Comparison of ENCODE assay signal across 15 cellular contexts in the genomic region with DNA sequence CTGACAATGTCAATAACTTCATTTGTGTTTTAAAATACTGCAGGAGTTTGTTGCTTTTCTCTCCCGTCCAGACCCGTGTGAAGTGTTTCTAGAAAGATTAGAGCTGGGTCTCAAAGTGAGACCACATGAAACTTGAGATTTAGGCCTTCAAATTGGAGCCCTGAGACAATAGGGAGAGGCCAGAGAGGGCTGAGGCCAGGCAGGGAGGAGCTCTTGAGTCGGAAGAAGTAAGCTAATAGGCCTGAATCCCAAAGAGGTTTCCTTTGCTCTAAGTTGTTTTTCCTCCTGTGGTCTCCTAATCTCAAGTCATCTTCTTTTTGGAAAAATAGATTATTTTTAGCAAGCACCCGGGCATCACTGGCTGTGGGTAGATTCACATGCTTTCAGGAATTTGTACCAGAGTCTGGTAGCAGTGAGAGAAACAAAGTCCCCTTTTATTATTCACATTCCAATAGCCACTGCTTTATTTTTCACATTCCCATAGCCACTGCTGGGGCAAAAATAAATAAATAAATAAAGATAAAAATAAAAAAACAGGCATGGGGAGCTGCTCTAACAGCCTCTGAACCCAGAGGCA. TPM values are rescaled to one million over a fixed set of nuclear protein-coding genes. Genes with fewer than 3 reads are reported as not detected.
DNase-seq lines count a peak whose midpoint lies in the region; ATAC-seq and TF ChIP-seq lines count a peak whose summit lies in the region.
"Had no signal": no experiment of that assay in that cellular context is flagged by ENCODE, and none has a peak within 500 bp of the region (broad histone marks: within the 10 kb centered on the region; RNA-seq: fewer than 3 reads in every experiment).

No MANE protein-coding gene starts in this region.

- H3K36me3 ChIP-seq in BLaER1 (no peaks in the 10 kb centered on the region), GM23338 (ENCODE audit: insufficient read depth) (no peaks in the 10 kb centered on the region), SJCRH30 (no peaks in the 10 kb centered on the region)
- H3K36me3 ChIP-seq: SJSA1 had no signal

- H3K36me3 Mint-ChIP-seq in GM23338 (ENCODE audit: low read depth) (no peaks in the 10 kb centered on the region), naive B cell (no peaks in the 10 kb centered on the region), progenitor cell of endocrine pancreas (ENCODE audit: insufficient read depth) (no peaks in the 10 kb centered on the region)
- H3K36me3 Mint-ChIP-seq in activated T-helper 2 cell treated with anti-CD3 and anti-CD28 coated beads, Interferon-gamma antibody, Interleukin-2, Interleukin-4, amounts not matched to agents 10 μg/mL and 5 μg/mL and 100 μg/mL, durations not matched to agents 14 hours and 24 hours and 36 hours (ENCODE audit: low read depth) = no peaks in the 10 kb centered on the region

- ATAC-seq in GM23338 (no peak), naive B cell (ENCODE audit: low read depth in 2 of 2) (no peak)
- ATAC-seq: foreskin keratinocyte had no signal

- H3F3A ChIP-seq in GM23338 (replicated peaks; ENCODE audit: low read depth) = no peaks in the 10 kb centered on the region

- no peak overlapping the region for H3K4me3 ChIP-seq in BLaER1
- H3K4me3 ChIP-seq in GM23338 = no peak overlapping the region
- H3K4me3 ChIP-seq in SJCRH30 = no peak overlapping the region
- H3K4me3 ChIP-seq: SJSA1 had no signal

- H2AFZ ChIP-seq in GM23338 = peak overlapping the region; percentile 94

- peaks cover 76% of the 10 kb centered on the region for H3K4me1 ChIP-seq in BLaER1
- H3K4me1 ChIP-seq in GM23338 (ENCODE audit: insufficient read depth) = peaks cover 11% of the 10 kb centered on the region
- no peaks in the 10 kb centered on the region for H3K4me1 ChIP-seq in SJCRH30
- H3K4me1 ChIP-seq: foreskin keratinocyte, SJSA1 had no signal

- H3K9me3 ChIP-seq in BLaER1 (no peaks in the 10 kb centered on the region), SJCRH30 (replicated peaks) (no peaks in the 10 kb centered on the region)
- H3K9me3 ChIP-seq: SJSA1 had no signal

- H3K27ac ChIP-seq in BLaER1 = peak overlapping the region; percentile 95
- H3K27ac ChIP-seq in GM23338 (ENCODE audit: low read depth) = no peak overlapping the region
- H3K27ac ChIP-seq in SJCRH30 = no peak overlapping the region
- H3K27ac ChIP-seq: foreskin keratinocyte, SJSA1 had no signal

- DNase-seq in GM23338 (ENCODE audit: low spot score) = no peak
- no peak for DNase-seq in activated T-helper 2 cell treated with anti-CD3 and anti-CD28 coated beads, Interferon-gamma antibody, Interleukin-2, Interleukin-4, amounts not matched to agents 10 μg/mL and 5 μg/mL and 100 μg/mL, durations not matched to agents 14 hours and 24 hours and 36 hours (ENCODE audit: low spot score)
- DNase-seq in naive B cell = no peak
- no peak for DNase-seq in 8988T
- DNase-seq in AML-193 (lab: John Stamatoyannopoulos, UW) = no peak
- DNase-seq in progenitor cell of endocrine pancreas (ENCODE audit: low spot score, unreplicated experiment) = no peak
- DNase-seq in SJCRH30 = no peak
- DNase-seq: foreskin keratinocyte, NCI-H146, NCI-H526 had no signal

- H3K4me3 Mint-ChIP-seq in GM23338 (no peak overlapping the region), naive B cell (peak overlapping the region in 4 of 8 donors; percentile 28 to 69 (median 51)), progenitor cell of endocrine pancreas (ENCODE audit: low read depth) (no peak overlapping the region)
- H3K4me3 Mint-ChIP-seq in activated T-helper 2 cell treated with anti-CD3 and anti-CD28 coated beads, Interferon-gamma antibody, Interleukin-2, Interleukin-4, amounts not matched to agents 10 μg/mL and 5 μg/mL and 100 μg/mL, durations not matched to agents 14 hours and 24 hours and 36 hours (ENCODE audit: low read depth) = no peak overlapping the region

- H3K9me2 ChIP-seq in GM23338 (ENCODE audit: insufficient read depth) = no peaks in the 10 kb centered on the region

- H4K20me1 ChIP-seq in BLaER1 (no peaks in the 10 kb centered on the region), GM23338 (replicated peaks; ENCODE audit: insufficient read depth) (no peaks in the 10 kb centered on the region)

- peak overlapping the region; percentile 74 for H3K4me2 ChIP-seq in BLaER1
- H3K4me2 ChIP-seq in GM23338 = no peak overlapping the region

- no peaks in the 10 kb centered on the region for H3K79me2 ChIP-seq in GM23338 (replicated peaks; ENCODE audit: insufficient read depth)

- H3K27ac Mint-ChIP-seq in GM23338 (no peak overlapping the region), naive B cell (peak overlapping the region; percentile 72 to 97 (median 90)), progenitor cell of endocrine pancreas (no peak overlapping the region)
- peak overlapping the region; percentile 78 for H3K27ac Mint-ChIP-seq in activated T-helper 2 cell treated with anti-CD3 and anti-CD28 coated beads, Interferon-gamma antibody, Interleukin-2, Interleukin-4, amounts not matched to agents 10 μg/mL and 5 μg/mL and 100 μg/mL, durations not matched to agents 14 hours and 24 hours and 36 hours

- intact Hi-C loops in activated T-helper 2 cell treated with anti-CD3 and anti-CD28 coated beads, Interferon-gamma antibody, Interleukin-2, Interleukin-4, amounts not matched to agents 10 μg/mL and 5 μg/mL and 100 μg/mL, durations not matched to agents 14 hours and 24 hours and 36 hours (cut with micrococcal nuclease) = loop anchor here (1.0 to 10.0 kb wide), 4 partner anchors 36 to 258 kb away; partner anchors contain the start of genes ITLN1, ITLN2 and KLHDC9

- H3K27me3 Mint-ChIP-seq in GM23338 (ENCODE audit: insufficient read depth, low read depth, poor library complexity) (peaks cover 3% of the 10 kb centered on the region), naive B cell (no peaks in the 10 kb centered on the region), progenitor cell of endocrine pancreas (no peaks in the 10 kb centered on the region)
- no peaks in the 10 kb centered on the region for H3K27me3 Mint-ChIP-seq in activated T-helper 2 cell treated with anti-CD3 and anti-CD28 coated beads, Interferon-gamma antibody, Interleukin-2, Interleukin-4, amounts not matched to agents 10 μg/mL and 5 μg/mL and 100 μg/mL, durations not matched to agents 14 hours and 24 hours and 36 hours (ENCODE audit: low read depth)

- peaks cover 15% of the 10 kb centered on the region for H3K4me1 Mint-ChIP-seq in GM23338
- peaks cover 48% of the 10 kb centered on the region for H3K4me1 Mint-ChIP-seq in activated T-helper 2 cell treated with anti-CD3 and anti-CD28 coated beads, Interferon-gamma antibody, Interleukin-2, Interleukin-4, amounts not matched to agents 10 μg/mL and 5 μg/mL and 100 μg/mL, durations not matched to agents 14 hours and 24 hours and 36 hours (ENCODE audit: low read depth)
- peaks cover 34 to 43% (median 41%) of the 10 kb centered on the region in 3 donors for H3K4me1 Mint-ChIP-seq in naive B cell
- H3K4me1 Mint-ChIP-seq in progenitor cell of endocrine pancreas (ENCODE audit: low read depth) = peaks cover 3% of the 10 kb centered on the region

- peak overlapping the region; percentile 77 for H3K9ac ChIP-seq in BLaER1

- no peak for TF ChIP-seq CTCF in GM23338 (conservative IDR thresholded peaks at IDR 0.05; ENCODE audit: low read depth in 2 of 2)
- no peak for TF ChIP-seq CTCF in progenitor cell of endocrine pancreas (IDR thresholded peaks at IDR 0.05; ENCODE audit: unreplicated experiment)

- H3K9me3 Mint-ChIP-seq in GM23338 (no peaks in the 10 kb centered on the region), naive B cell (no peaks in the 10 kb centered on the region), progenitor cell of endocrine pancreas (ENCODE audit: low read depth) (no peaks in the 10 kb centered on the region)
- H3K9me3 Mint-ChIP-seq in activated T-helper 2 cell treated with anti-CD3 and anti-CD28 coated beads, Interferon-gamma antibody, Interleukin-2, Interleukin-4, amounts not matched to agents 10 μg/mL and 5 μg/mL and 100 μg/mL, durations not matched to agents 14 hours and 24 hours and 36 hours = no peaks in the 10 kb centered on the region

- no peaks in the 10 kb centered on the region for H3K27me3 ChIP-seq in BLaER1
- no peaks in the 10 kb centered on the region for H3K27me3 ChIP-seq in GM23338 (ENCODE audit: insufficient read depth)
- H3K27me3 ChIP-seq in SJCRH30 = no peaks in the 10 kb centered on the region

RNA-seq across cellular contexts. Expression of gene CD244, which starts 25.6 kb away (rescaled TPM):
- not detected in 2 replicates for total RNA-seq in GM23338 (2014; rRNA removed; shearing (Covaris generic))
- polyA plus RNA-seq in GM23338 (2016; fragmentation: Nextera tagmentation; extraction: Ambion mirVana) = not detected in 2 replicates
- 0.21 and 0.32 TPM in 2 replicates for total RNA-seq in activated T-helper 2 cell treated with anti-CD3 and anti-CD28 coated beads, Interferon-gamma antibody, Interleukin-2, Interleukin-4, amounts not matched to agents 10 μg/mL and 5 μg/mL and 100 μg/mL, durations not matched to agents 14 hours and 24 hours and 36 hours
- under 1 TPM in 5 of 6 donors, not detected in 1; 0.32 to 0.97 (median 0.71) TPM for polyA plus RNA-seq in naive B cell (ENCODE audit: low read depth in 6 of 6)
- total RNA-seq in progenitor cell of endocrine pancreas = not detected in 2 replicates
- not detected in 2 replicates for total RNA-seq in SJCRH30 (2014; rRNA removed; shearing (Covaris generic))
- total RNA-seq: dermis microvascular lymphatic vessel endothelial cell, foreskin keratinocyte, HT1080, SJSA1 had no signal
- polyA plus RNA-seq: foreskin keratinocyte had no signal

RNA-seq across cellular contexts. Expression of gene LY9, which starts 41.1 kb away (rescaled TPM):
- total RNA-seq in GM23338 (2014; rRNA removed; shearing (Covaris generic)) = not detected in 2 replicates
- not detected in 2 replicates for polyA plus RNA-seq in GM23338 (2016; fragmentation: Nextera tagmentation; extraction: Ambion mirVana)
- 0.28 and 0.34 TPM in 2 replicates for total RNA-seq in activated T-helper 2 cell treated with anti-CD3 and anti-CD28 coated beads, Interferon-gamma antibody, Interleukin-2, Interleukin-4, amounts not matched to agents 10 μg/mL and 5 μg/mL and 100 μg/mL, durations not matched to agents 14 hours and 24 hours and 36 hours
- polyA plus RNA-seq in naive B cell (ENCODE audit: low read depth in 6 of 6) = 100 to 1,000 TPM; 143 to 230 (median 167) TPM
- not detected in 2 replicates for total RNA-seq in progenitor cell of endocrine pancreas
- total RNA-seq in SJCRH30 (2014; rRNA removed; shearing (Covaris generic)) = not detected in 2 replicates
- total RNA-seq: dermis microvascular lymphatic vessel endothelial cell, foreskin keratinocyte, HT1080, SJSA1 had no signal
- polyA plus RNA-seq: foreskin keratinocyte had no signal

RNA-seq across cellular contexts. Expression of gene ITLN1, which starts 47.9 kb away (rescaled TPM):
- total RNA-seq in GM23338 (2014; rRNA removed; shearing (Covaris generic)) = not detected in 2 replicates
- polyA plus RNA-seq in GM23338 (2016; fragmentation: Nextera tagmentation; extraction: Ambion mirVana) (not detected in 2 replicates), naive B cell (ENCODE audit: low read depth in 6 of 6) (not detected)
- total RNA-seq in activated T-helper 2 cell treated with anti-CD3 and anti-CD28 coated beads, Interferon-gamma antibody, Interleukin-2, Interleukin-4, amounts not matched to agents 10 μg/mL and 5 μg/mL and 100 μg/mL, durations not matched to agents 14 hours and 24 hours and 36 hours = not detected in 2 replicates
- total RNA-seq in progenitor cell of endocrine pancreas = 0.33 TPM in 1 of 2 replicates, not detected in the other
- not detected in 2 replicates for total RNA-seq in SJCRH30 (2014; rRNA removed; shearing (Covaris generic))
- total RNA-seq: dermis microvascular lymphatic vessel endothelial cell, foreskin keratinocyte, HT1080, kidney, SJSA1 had no signal
- polyA plus RNA-seq: foreskin keratinocyte had no signal

Comparison
In these comparisons a context has a peak if more than half of its experiments do, and no peak if none do; other contexts are left out.
1. H3K27ac Mint-ChIP-seq: peak in activated T-helper 2 cell treated with anti-CD3 and anti-CD28 coated beads, Interferon-gamma antibody, Interleukin-2, Interleukin-4, amounts not matched to agents 10 μg/mL and 5 μg/mL and 100 μg/mL, durations not matched to agents 14 hours and 24 hours and 36 hours (single experiment) and naive B cell (6 of 6); none in GM23338 (single experiment) and progenitor cell of endocrine pancreas (single experiment).